ENCODE assay signal across 11 cellular contexts in genomic region chr17:77438241-77439204, GRCh38.
DNase-seq lines count a peak whose midpoint lies in the region; ATAC-seq, FAIRE-seq and TF ChIP-seq lines count a peak whose summit lies in the region.
"Had no signal": no experiment of that assay in that cellular context is flagged by ENCODE, and none has a peak within 500 bp of the region (broad histone marks: within the 10 kb centered on the region; RNA-seq: fewer than 3 reads in every experiment).

No MANE protein-coding gene starts in this region.

- BruUV-seq in GM12878 (replicated peaks; lab: Mats Ljungman, UMichigan): no TSS peak

- POLR2A ChIA-PET in GM12878 (lab: Charles Lee): interaction anchor here (0.9 to 4.2 kb wide), 9 partner anchors 10 to 118 kb away, joined by 3 to 39 read pairs (median 8); no protein-coding TSS in a partner anchor

- no peaks in the 10 kb centered on the region for H4K20me1 ChIP-seq in KMS-11 (ENCODE audit: insufficient read depth)
- H4K20me1 ChIP-seq in GM12878 (ENCODE audit: control insufficient read depth, insufficient read depth): no peaks in the 10 kb centered on the region
- H4K20me1 ChIP-seq in osteoblast (ENCODE audit: insufficient read depth, low read length): peaks cover 93% of the 10 kb centered on the region

- H3K9ac ChIP-seq in KMS-11 (no peak overlapping the region; the same call in 1 of the 2 replicates), GM12878 (ENCODE audit: control insufficient read depth, insufficient read depth, low read length) (peak overlapping the region; percentile 64; the same call in 1 of the 2 replicates)

- FAIRE-seq in D721Med (lab: Jason Lieb, UNC) (peak; percentile 81), GM12878 (lab: Jason Lieb, UNC) (no peak)

- H3K4me2 ChIP-seq in KMS-11 (peak overlapping the region; percentile 82), GM12878 (ENCODE audit: control insufficient read depth, insufficient read depth) (peak overlapping the region; percentile 93), osteoblast (ENCODE audit: insufficient read depth, low read length) (no peak overlapping the region)

- peaks cover 85% of the 10 kb centered on the region for H3K79me2 ChIP-seq in KMS-11 (ENCODE audit: insufficient read depth, low read depth)
- peaks cover 60% of the 10 kb centered on the region for H3K79me2 ChIP-seq in GM12878 (ENCODE audit: control insufficient read depth, insufficient read depth, low read length)
- H3K79me2 ChIP-seq in osteoblast (ENCODE audit: insufficient read depth, low read length): peaks cover 94% of the 10 kb centered on the region

- H2AFZ ChIP-seq in KMS-11 (ENCODE audit: low read depth) (no peak overlapping the region), GM12878 (ENCODE audit: control insufficient read depth, low read depth, low read length) (no peak overlapping the region), osteoblast (ENCODE audit: low read length) (no peak overlapping the region)

- H3K4me1 ChIP-seq in KMS-11 (ENCODE audit: low read depth, poor library complexity, severe bottlenecking) (peaks cover 100% of the 10 kb centered on the region), GM12878 (ENCODE audit: control insufficient read depth, insufficient read depth, low read length) (peaks cover 97% of the 10 kb centered on the region), osteoblast (ENCODE audit: insufficient read depth, low read length) (peaks cover 50% of the 10 kb centered on the region)

- no peak for TF ChIP-seq CTCF in D721Med (IDR thresholded peaks at IDR 0.05; ENCODE audit: insufficient read depth, missing control alignments)
- TF ChIP-seq CTCF in KMS-11 (conservative IDR thresholded peaks at IDR 0.05; ENCODE audit: low read depth, low read length): no peak
- no peak for TF ChIP-seq CTCF in GM12878 (IDR thresholded peaks at IDR 0.05 in 2 of 3, conservative IDR thresholded peaks at IDR 0.05 in 1 of 3; ENCODE audit: control insufficient read depth in 2 of 3, extremely low read depth in 1 of 3, insufficient read depth in 1 of 3, low read depth in 3 of 3, low read length in 3 of 3)
- no peak for TF ChIP-seq CTCF in osteoblast (IDR thresholded peaks at IDR 0.05; ENCODE audit: extremely low read depth, low read depth, low read length)

- DNase-seq in D721Med (ENCODE audit: insufficient read length, low spot score) (peak; percentile 91), GM12878 (ENCODE audit: low read depth, low spot score) (no peak), osteoblast (ENCODE audit: insufficient read length, low spot score, missing footprints) (no peak), NCI-H510A (lab: John Stamatoyannopoulos, UW) (no peak), NCI-H2227 treated with DMSO at 0.1 percent for 48 hours (lab: John Stamatoyannopoulos, UW) (no peak)
- DNase-seq: activated gamma-delta T cell treated with Interleukin-2 at 50 U/mL for 16 hours had no signal

- H3K27ac ChIP-seq in KMS-11 (peak overlapping the region; percentile 96), GM12878 (ENCODE audit: control insufficient read depth, insufficient read depth) (peak overlapping the region; percentile 100), osteoblast (ENCODE audit: low read depth, low read length) (peak overlapping the region; percentile 33)
- H3K27ac ChIP-seq: SJSA1 had no signal

- intact Hi-C loops in GM12878 (cut with micrococcal nuclease; ENCODE audit: unreplicated experiment): no loop called here

- ATAC-seq in GM12878: no peak
- ATAC-seq in GM19023 (IDR thresholded peaks at IDR 0.05; ENCODE audit: unreplicated experiment): no peak
- ATAC-seq in GM21526 (IDR thresholded peaks at IDR 0.05; ENCODE audit: low FRiP score, unreplicated experiment): no peak
- ATAC-seq: esophagus mucosa had no signal

- in situ Hi-C loops in GM12878 (cut with MboI): loop anchor here (25.0 kb wide), 1 partner anchor 101 kb away; no protein-coding TSS in a partner anchor

- 75% methylated on average over 14 of the region's 14 CpGs for WGBS in GM12878 (ENCODE audit: insufficient coverage, insufficient replicate concordance, low lambda C conversion rate, missing lambda C conversion rate)

- RAD21 ChIA-PET in GM12878 (lab: Charles Lee; ENCODE audit: unreplicated experiment): interaction anchor here (1.0 to 6.9 kb wide), 9 partner anchors 9 to 115 kb away, joined by 3 to 102 read pairs (median 6); no protein-coding TSS in a partner anchor

- TF ChIP-seq RAD21 in GM12878 (IDR thresholded peaks at IDR 0.05; ENCODE audit: insufficient read depth, low read depth, low read length): no peak

- TF ChIP-seq EP300 in GM12878 (IDR thresholded peaks at IDR 0.05; ENCODE audit: borderline replicate concordance in 1 of 2, control insufficient read depth in 1 of 2, low read depth in 2 of 2, low read length in 2 of 2): no peak

- H3K9me3 ChIP-seq in GM12878 (replicated peaks; ENCODE audit: control insufficient read depth, insufficient read depth, low read length) (no peaks in the 10 kb centered on the region), osteoblast (ENCODE audit: low read depth, low read length) (no peaks in the 10 kb centered on the region)
- H3K9me3 ChIP-seq: SJSA1 had no signal

- H3K36me3 ChIP-seq in KMS-11 (ENCODE audit: insufficient read depth): no peaks in the 10 kb centered on the region
- H3K36me3 ChIP-seq in GM12878 (ENCODE audit: control insufficient read depth in 2 of 2, insufficient read depth in 2 of 2, low read length in 1 of 2): peaks cover 0 to 6% of the 10 kb centered on the region in 2 experiments; a peak in 2 of 4 replicates
- peaks cover 9% of the 10 kb centered on the region for H3K36me3 ChIP-seq in osteoblast (ENCODE audit: insufficient read depth, low read length)

- no peak for TF ChIP-seq POLR2A in GM12878 (IDR thresholded peaks at IDR 0.05; ENCODE audit: low read depth, low read length)

- H3K27me3 ChIP-seq in KMS-11 (ENCODE audit: insufficient read depth, low read depth): no peaks in the 10 kb centered on the region
- no peaks in the 10 kb centered on the region for H3K27me3 ChIP-seq in GM12878 (replicated peaks in 1 of 2; ENCODE audit: control insufficient read depth in 2 of 2, insufficient read depth in 2 of 2, low read length in 1 of 2)
- H3K27me3 ChIP-seq in osteoblast (ENCODE audit: insufficient read depth, low read length): no peaks in the 10 kb centered on the region
- H3K27me3 ChIP-seq: SJSA1 had no signal

- SMC1A ChIA-PET in GM12878 (lab: Charles Lee; ENCODE audit: uncharacterized antibody, unreplicated experiment): interaction anchor here (0.8 to 7.7 kb wide), 7 partner anchors 9 to 35 kb away, joined by 3 to 82 read pairs (median 19); no protein-coding TSS in a partner anchor

- CTCF ChIA-PET in GM12878 (lab: Yijun Ruan, JAX): interaction anchor here (1.6 to 4.1 kb wide), 7 partner anchors 10 to 114 kb away, joined by 3 to 59 read pairs (median 8); no protein-coding TSS in a partner anchor

- H3K4me3 ChIP-seq in KMS-11 (IDR thresholded peaks at IDR 0.05; ENCODE audit: insufficient read depth, low read depth, low read length) (no peak overlapping the region), GM12878 (no peak overlapping the region), osteoblast (ENCODE audit: insufficient read depth, low read length) (no peak overlapping the region)
- H3K4me3 ChIP-seq: SJSA1 had no signal

TF ChIP-seq in GM12878, 131 proteins besides CTCF, POLR2A, EP300 and RAD21 (continues in another document):
- 0 out of 2 replicates have a peak, but pooled peaks have one; percentile 16 for TF ChIP-seq IKZF1 (conservative IDR thresholded peaks at IDR 0.05)
- no peak for TF ChIP-seq HDAC2 (IDR thresholded peaks at IDR 0.05)
- TF ChIP-seq ZNF687 (IDR thresholded peaks at IDR 0.05): peak; percentile 19; the same call in 1 of the 2 replicates
- no peak for TF ChIP-seq HDAC6 (IDR thresholded peaks at IDR 0.05; ENCODE audit: unreplicated experiment)
- TF ChIP-seq RELB (IDR thresholded peaks at IDR 0.05; ENCODE audit: low read depth): no peak
- peak; percentile 76 for TF ChIP-seq SPI1 (IDR thresholded peaks at IDR 0.05; ENCODE audit: borderline replicate concordance, insufficient read depth, low read depth, low read length)
- no peak for TF ChIP-seq STAT3 (IDR thresholded peaks at IDR 0.05; ENCODE audit: low read depth, low read length)

Comparison
In these comparisons a context has a peak if more than half of its experiments do, and no peak if none do; other contexts are left out.
1. H3K27ac ChIP-seq: peak in every context shown above with its lines; median percentile 100 in GM12878; 96 in KMS-11; 33 in osteoblast.